Comparison of ENCODE assay signal across 8 cellular contexts in genomic region chr10:88990528-88991160, GRCh38. TPM values are rescaled to one million over a fixed set of nuclear protein-coding genes. Genes with fewer than 3 reads are reported as not detected.
DNase-seq lines count a peak whose midpoint lies in the region; ATAC-seq and TF ChIP-seq lines count a peak whose summit lies in the region.

Gene FAS (plus strand): TSS chr10:88990798. CDS start chr10:88990877, 79 bp downstream.

- intact Hi-C loops in Right ventricle myocardium superior (cut with DNase I): no loop called here
- intact Hi-C loops in posterior vena cava (cut with DNase I): no loop called here

- POLR2A ChIA-PET in BJ (lab: Charles Lee): interaction anchor here (0.6 to 1.2 kb wide), 2 partner anchors 45 to 56 kb away, joined by 4 read pairs; no protein-coding TSS in a partner anchor

- H3K36me3 Mint-ChIP-seq in activated naive CD8-positive, alpha-beta T cell: peaks cover 3% of the 10 kb centered on the region

- TF ChIP-seq CTCF in BJ (IDR thresholded peaks at IDR 0.05; ENCODE audit: insufficient read depth, low read depth, low read length): no peak

- CTCF ChIA-PET in BJ (lab: Yijun Ruan, JAX): interaction anchor here (0.6 to 8.4 kb wide), 15 partner anchors 16 to 311 kb away, joined by 3 to 136 read pairs (median 3); partner anchors contain the start of gene IFIT2

- peaks cover 68% of the 10 kb centered on the region for H3K4me1 Mint-ChIP-seq in activated naive CD8-positive, alpha-beta T cell (ENCODE audit: low read depth)

- H3K9me3 Mint-ChIP-seq in activated naive CD8-positive, alpha-beta T cell (ENCODE audit: low read depth): peaks cover 6% of the 10 kb centered on the region

- H3K27ac Mint-ChIP-seq in activated naive CD8-positive, alpha-beta T cell: peak within 1 kb of the TSS; percentile 94

- DNase-seq in BJ (ENCODE audit: low read depth) (no peak), Right ventricle myocardium superior (peak; percentile 82), posterior vena cava (ENCODE audit: low spot score) (peak; percentile 93), ureter (ENCODE audit: low spot score) (peak; percentile 77)

- no peaks in the 10 kb centered on the region for H3K27me3 Mint-ChIP-seq in activated naive CD8-positive, alpha-beta T cell

- peak; percentile 62 for ATAC-seq in GM19324 (IDR thresholded peaks at IDR 0.05; ENCODE audit: low FRiP score, unreplicated experiment)
- ATAC-seq in HG03442 (IDR thresholded peaks at IDR 0.05; ENCODE audit: unreplicated experiment): peak; percentile 57
- peak; percentile 87 for ATAC-seq in SK-N-SH treated with all-trans-retinoic acid at 6 μM for 48 hours
- peak; percentile 83 for ATAC-seq in Right ventricle myocardium superior (ENCODE audit: poor library complexity)

- peak within 1 kb of the TSS; percentile 97 for H3K4me3 Mint-ChIP-seq in activated naive CD8-positive, alpha-beta T cell

- H3K36me3 ChIP-seq in BJ (ENCODE audit: control insufficient read depth, insufficient read depth, low read length): no peaks in the 10 kb centered on the region

- H3K4me3 ChIP-seq in BJ (ENCODE audit: low read depth, low read length): peak within 1 kb of the TSS; percentile 75

- H3K27me3 ChIP-seq in BJ (ENCODE audit: control insufficient read depth, insufficient read depth, low read length): no peaks in the 10 kb centered on the region

TF ChIP-seq in SK-N-SH treated with all-trans-retinoic acid at 6 μM for 48 hours, 23 proteins besides CTCF, POLR2A, EP300 and RAD21:
- TF ChIP-seq ESRRG (CRISPR knock-in tag; IDR thresholded peaks at IDR 0.05) (no peak), ARNTL (CRISPR knock-in tag; IDR thresholded peaks at IDR 0.05; ENCODE audit: borderline replicate concordance, low read depth) (no peak)
TF ChIP-seq in SK-N-SH treated with all-trans-retinoic acid at 6 μM for 48 hours: peak in this region for 0.

RNA-seq across cellular contexts. Expression of gene FAS, which starts in this region (rescaled TPM):
- 52.3 and 83.2 TPM in 2 replicates for polyA plus RNA-seq in BJ (2011; rRNA removed)
- polyA minus RNA-seq in BJ (2011; rRNA and poly(A)+ RNA removed): 20.6 and 25.7 TPM in 2 replicates
- total RNA-seq in Right ventricle myocardium superior (3.8 TPM), posterior vena cava (10 to 100 TPM; 30.7 to 40.7 TPM), ureter (34.7 TPM)
